ENCODE assay signal across 8 cellular contexts in the genomic region with DNA sequence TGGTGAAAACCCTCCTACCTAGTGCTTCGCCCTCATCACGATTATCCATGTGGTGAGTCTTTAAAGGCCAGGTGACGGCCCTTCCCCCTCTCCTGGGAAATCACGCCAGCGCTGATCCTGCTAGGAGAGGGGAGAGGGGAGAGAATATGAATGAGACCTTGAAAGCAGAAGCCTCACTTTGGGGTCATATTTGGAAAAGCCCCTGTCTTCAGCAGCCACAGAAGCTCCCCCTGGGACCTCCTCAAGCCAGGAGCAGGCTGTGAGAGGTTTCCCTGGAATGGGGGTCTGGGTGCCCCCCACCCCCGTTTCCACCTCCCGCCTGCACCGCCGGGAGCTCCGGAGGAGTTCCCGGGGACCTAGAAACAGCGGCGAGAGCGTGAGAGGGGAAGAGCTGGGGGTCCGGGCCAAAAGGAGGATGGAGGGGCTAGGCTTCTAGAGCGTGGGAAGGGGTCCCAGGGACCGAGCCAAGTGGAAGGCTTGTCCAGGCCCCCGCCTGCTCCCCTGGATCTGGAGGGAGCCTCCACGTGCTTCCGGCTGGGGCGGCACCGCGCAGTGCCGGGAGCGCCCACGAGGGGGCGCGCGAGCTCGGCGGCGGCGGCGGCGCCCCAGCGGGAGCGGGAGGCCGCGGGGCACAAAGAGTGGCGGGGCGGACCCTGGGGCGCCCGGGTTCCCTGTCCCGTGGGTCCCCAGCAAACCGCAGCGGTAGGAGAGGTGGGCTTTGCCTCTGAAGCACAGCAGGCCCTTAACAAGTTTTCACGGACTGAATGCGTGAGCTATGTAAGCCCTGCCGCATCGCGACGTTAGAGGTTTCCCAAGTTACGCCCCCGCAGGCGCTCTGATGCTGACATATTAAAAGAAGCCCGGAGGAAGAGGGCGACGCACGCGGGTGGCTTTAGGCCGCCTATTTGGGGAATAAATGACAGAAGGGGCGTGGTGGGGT.
DNase-seq lines count a peak whose midpoint lies in the region; ATAC-seq and TF ChIP-seq lines count a peak whose summit lies in the region.

No MANE protein-coding gene starts in this region.

- WGBS in right lobe of liver (ENCODE audit: insufficient coverage, low coverage, low lambda C conversion rate, missing lambda C conversion rate), result 2% methylated on average over 24 of the region's 62 CpGs

- no peaks in the 10 kb centered on the region for H3K9me3 ChIP-seq in colonic mucosa
- no peaks in the 10 kb centered on the region for H3K9me3 ChIP-seq in right lobe of liver

- TF ChIP-seq POLR2A in right lobe of liver (IDR thresholded peaks at IDR 0.05), result no peak

- H3K9ac ChIP-seq in colonic mucosa (ENCODE audit: low read depth in 2 of 2, low read length in 2 of 2), result peak overlapping the region; percentile 19 to 44

- peak overlapping the region; percentile 43 for H3K4me3 ChIP-seq in colonic mucosa
- peak overlapping the region; percentile 44 to 61 (median 54) for H3K4me3 ChIP-seq in right lobe of liver

- ATAC-seq in HG02678 (IDR thresholded peaks at IDR 0.05; ENCODE audit: unreplicated experiment), result peak; percentile 89
- ATAC-seq in right lobe of liver, result peak; percentile 96 to 99 (median 96)

- H3K36me3 ChIP-seq in colonic mucosa (no peaks in the 10 kb centered on the region), right lobe of liver (no peaks in the 10 kb centered on the region)

- H3K4me1 ChIP-seq in colonic mucosa, result peaks cover 5% of the 10 kb centered on the region
- H3K4me1 ChIP-seq in right lobe of liver, result peaks cover 0 to 10% (median 2%) of the 10 kb centered on the region in 4 donors

- intact Hi-C loops in colonic mucosa (cut with DNase I), result loop anchor here (2.0 to 10.0 kb wide), 2 partner anchors 73 to 431 kb away; no protein-coding TSS in a partner anchor
- intact Hi-C loops in right lobe of liver (cut with DNase I), result loop anchor here in 1 of 2 donors (5.0 kb wide), 1 partner anchor 77 kb away; no protein-coding TSS in a partner anchor

- peaks cover 41% of the 10 kb centered on the region for H3K27me3 ChIP-seq in colonic mucosa
- peaks cover 0 to 4% of the 10 kb centered on the region in 2 donors for H3K27me3 ChIP-seq in right lobe of liver

- TF ChIP-seq CTCF in colonic mucosa (IDR thresholded peaks at IDR 0.05), result peak; percentile 84
- peak; percentile 84 to 100 (median 91) for TF ChIP-seq CTCF in right lobe of liver (IDR thresholded peaks at IDR 0.05)

- H3K27ac ChIP-seq in colonic mucosa (no peak overlapping the region), right lobe of liver (no peak overlapping the region)

- DNase-seq in DMS79 treated with DMSO at 0.1 percent for 48 hours (lab: John Stamatoyannopoulos, UW) (peak; percentile 60), DMS79 (lab: John Stamatoyannopoulos, UW) (no peak), NCI-H146 treated with DMSO at 0.1 percent for 48 hours (lab: John Stamatoyannopoulos, UW; ENCODE audit: unreplicated experiment) (peak; percentile 31), colonic mucosa (peak; percentile 46), right lobe of liver (peak in 1 of 3 donors; percentile 46)
- peak; percentile 49 to 54 for DNase-seq in activated CD4-positive, alpha-beta T cell treated with anti-CD3 and anti-CD28 coated beads for 24 hours (ENCODE audit: low read depth in 2 of 2)
- DNase-seq in stimulated activated CD4-positive, alpha-beta T cell treated with anti-CD3 and anti-CD28 coated beads, Interleukin-4, amount 100 ng/mL, for 4 hours, result peak; percentile 64 to 68
